ENCODE assay signal across 8 cellular contexts in the genomic region with DNA sequence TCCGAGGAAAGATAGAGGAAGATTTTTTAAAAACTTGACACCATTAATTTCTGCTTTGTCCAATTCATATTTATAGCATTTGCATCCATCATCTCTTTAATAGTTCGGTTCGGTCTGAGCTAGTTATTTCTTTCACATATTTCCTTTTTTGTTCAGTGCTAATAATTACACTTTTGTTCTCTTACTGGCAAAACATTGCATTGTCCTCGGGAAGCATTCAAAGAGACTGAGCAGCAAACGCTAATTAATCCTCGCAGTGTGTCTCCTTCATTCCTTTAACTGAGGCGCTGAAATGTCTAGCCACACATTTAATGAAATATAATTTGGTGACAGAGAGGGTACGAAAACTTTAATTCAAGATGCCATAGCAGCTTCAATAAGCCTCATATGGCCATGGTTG.
"Had no signal": no experiment of that assay in that cellular context is flagged by ENCODE, and none has a peak within 500 bp of the region (broad histone marks: within the 10 kb centered on the region; RNA-seq: fewer than 3 reads in every experiment).

No MANE protein-coding gene starts in this region.

- DNase-seq: GM23248, GOT3, H7, HFFc6, IMR-90 had no signal

- H3K4me3 ChIP-seq: GM23248, HAP-1, K562 had no signal

- ATAC-seq: HCT116, K562 had no signal

- H3K36me3 ChIP-seq: HAP-1 had no signal

- H3K4me1 ChIP-seq: HAP-1 had no signal

- H3K4me3 Mint-ChIP-seq: HFFc6 had no signal

- H3K27ac ChIP-seq: GM23248 had no signal

- H3K9me3 ChIP-seq: HAP-1 had no signal

- H3K27ac Mint-ChIP-seq: HFFc6 had no signal
